8 cellular contexts compared by ENCODE assay signal in the genomic region with DNA sequence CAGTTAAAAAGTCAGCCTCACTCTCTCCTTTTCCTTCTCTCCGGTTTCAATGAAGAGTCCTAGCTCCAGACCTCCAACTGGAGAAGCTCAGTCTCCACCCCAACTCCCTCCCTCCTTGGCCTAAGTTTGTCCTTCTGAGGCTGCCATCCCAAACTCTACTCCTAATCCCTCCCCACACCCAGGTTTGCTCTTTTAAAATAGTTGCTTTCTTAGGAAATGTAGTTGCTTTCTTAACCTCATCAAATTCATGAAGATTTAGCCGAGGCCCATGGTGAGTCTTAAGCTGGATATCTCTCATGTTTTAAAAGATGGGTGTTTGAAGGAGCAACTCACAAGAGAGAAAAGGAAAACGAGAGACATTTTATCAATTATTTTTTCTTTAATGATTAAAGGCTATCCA. TPM values are rescaled to one million over a fixed set of nuclear protein-coding genes. Genes with fewer than 3 reads are reported as not detected.
A peak's percentile ranks its signal among the peaks of the same experiment; 100 is the strongest.
DNase-seq lines count a peak whose midpoint lies in the region; ATAC-seq lines count a peak whose summit lies in the region.

No MANE protein-coding gene starts in this region.

- H3K9me3 Mint-ChIP-seq in CD4-positive, CD25-positive, alpha-beta regulatory T cell: peaks cover 0 to 1% (median 0%) of the 10 kb centered on the region in 7 donors
- H3K9me3 Mint-ChIP-seq in activated naive CD4-positive, alpha-beta T cell treated with anti-CD3 and anti-CD28 coated beads, Interleukin-2, amount 10 ng/mL, durations not matched to agents 7 days and 5 days: no peaks in the 10 kb centered on the region
- no peaks in the 10 kb centered on the region for H3K9me3 Mint-ChIP-seq in stimulated activated effector memory CD8-positive, alpha-beta T cell treated with anti-CD3 and anti-CD28 coated beads, Interleukin-12 subunit alpha, Interleukin-12 subunit beta, amount 100 ng/mL, for 72 hours

- peak overlapping the region; percentile 95 to 100 (median 100) for H3K4me3 Mint-ChIP-seq in CD4-positive, CD25-positive, alpha-beta regulatory T cell
- H3K4me3 Mint-ChIP-seq in activated naive CD4-positive, alpha-beta T cell treated with anti-CD3 and anti-CD28 coated beads, Interleukin-2, amount 10 ng/mL, durations not matched to agents 7 days and 5 days: peak overlapping the region; percentile 98
- H3K4me3 Mint-ChIP-seq in stimulated activated effector memory CD8-positive, alpha-beta T cell treated with anti-CD3 and anti-CD28 coated beads, Interleukin-12 subunit alpha, Interleukin-12 subunit beta, amount 100 ng/mL, for 72 hours: peak overlapping the region; percentile 94

- no peaks in the 10 kb centered on the region for H3K27me3 Mint-ChIP-seq in CD4-positive, CD25-positive, alpha-beta regulatory T cell
- H3K27me3 Mint-ChIP-seq in activated naive CD4-positive, alpha-beta T cell treated with anti-CD3 and anti-CD28 coated beads, Interleukin-2, amount 10 ng/mL, durations not matched to agents 7 days and 5 days: no peaks in the 10 kb centered on the region

- intact Hi-C loops in right cardiac atrium (cut with DNase I): no loop called here

- no peak for ATAC-seq in CD4-positive, CD25-positive, alpha-beta regulatory T cell (ENCODE audit: low read depth in 2 of 2)
- peak; percentile 83 to 85 for ATAC-seq in right cardiac atrium
- no peak for ATAC-seq in stimulated activated effector memory CD8-positive, alpha-beta T cell treated with anti-CD3 and anti-CD28 coated beads, Interleukin-12 subunit alpha, Interleukin-12 subunit beta, amount 100 ng/mL, for 72 hours

- no peaks in the 10 kb centered on the region for H3K9me3 ChIP-seq in CD4-positive, CD25-positive, alpha-beta regulatory T cell (ENCODE audit: control insufficient read depth in 2 of 2, low read length in 2 of 2)
- H3K9me3 ChIP-seq in HUES6 (ENCODE audit: control insufficient read depth, insufficient read depth, low read depth, low read length) (no peaks in the 10 kb centered on the region), right cardiac atrium (ENCODE audit: control insufficient read depth, low read length) (no peaks in the 10 kb centered on the region)

- peak in 1 of 3 donors; percentile 24 for DNase-seq in CD4-positive, CD25-positive, alpha-beta regulatory T cell
- peak; percentile 36 for DNase-seq in activated naive CD4-positive, alpha-beta T cell treated with anti-CD3 and anti-CD28 coated beads, Interleukin-2, amount 10 ng/mL, durations not matched to agents 7 days and 5 days
- DNase-seq in right cardiac atrium (peak; percentile 31 to 52 (median 48)), HT-29 (ENCODE audit: low spot score) (no peak), NCI-H226 (no peak)
- no peak for DNase-seq in stimulated activated effector memory CD8-positive, alpha-beta T cell treated with anti-CD3 and anti-CD28 coated beads, Interleukin-12 subunit alpha, Interleukin-12 subunit beta, amount 100 ng/mL, for 72 hours (ENCODE audit: low spot score in 2 of 2)
- no peak for DNase-seq in activated CD4-positive, CD25-positive, alpha-beta regulatory T cell (lab: John Stamatoyannopoulos, UW)

- peak overlapping the region; percentile 100 for H3K27ac Mint-ChIP-seq in CD4-positive, CD25-positive, alpha-beta regulatory T cell
- peak overlapping the region; percentile 97 for H3K27ac Mint-ChIP-seq in activated naive CD4-positive, alpha-beta T cell treated with anti-CD3 and anti-CD28 coated beads, Interleukin-2, amount 10 ng/mL, durations not matched to agents 7 days and 5 days
- H3K27ac Mint-ChIP-seq in stimulated activated effector memory CD8-positive, alpha-beta T cell treated with anti-CD3 and anti-CD28 coated beads, Interleukin-12 subunit alpha, Interleukin-12 subunit beta, amount 100 ng/mL, for 72 hours: peak overlapping the region; percentile 99

- peak overlapping the region; percentile 83 for H3K27ac ChIP-seq in CD4-positive, CD25-positive, alpha-beta regulatory T cell (ENCODE audit: insufficient read depth, low read length, poor library complexity, severe bottlenecking)
- H3K27ac ChIP-seq in HUES6 (ENCODE audit: low read depth, low read length) (no peak overlapping the region; the same call in 1 of the 2 replicates), right cardiac atrium (ENCODE audit: low read length) (no peak overlapping the region)

- 64% methylated on average over 3 of the region's 3 CpGs for WGBS in right cardiac atrium

- peaks cover 12% of the 10 kb centered on the region for H3K36me3 Mint-ChIP-seq in CD4-positive, CD25-positive, alpha-beta regulatory T cell
- H3K36me3 Mint-ChIP-seq in activated naive CD4-positive, alpha-beta T cell treated with anti-CD3 and anti-CD28 coated beads, Interleukin-2, amount 10 ng/mL, durations not matched to agents 7 days and 5 days: peaks cover 11% of the 10 kb centered on the region
- H3K36me3 Mint-ChIP-seq in stimulated activated effector memory CD8-positive, alpha-beta T cell treated with anti-CD3 and anti-CD28 coated beads, Interleukin-12 subunit alpha, Interleukin-12 subunit beta, amount 100 ng/mL, for 72 hours: peaks cover 20% of the 10 kb centered on the region

- H3K27me3 ChIP-seq in CD4-positive, CD25-positive, alpha-beta regulatory T cell (ENCODE audit: control insufficient read depth, insufficient read depth, low read length): no peaks in the 10 kb centered on the region
- H3K27me3 ChIP-seq in HUES6 (ENCODE audit: control insufficient read depth, insufficient read depth, low read length) (no peaks in the 10 kb centered on the region), right cardiac atrium (ENCODE audit: control insufficient read depth, insufficient read depth) (no peaks in the 10 kb centered on the region)

- H3K9ac ChIP-seq in HUES6 (ENCODE audit: low read length): peak overlapping the region; percentile 42

- CTCF ChIA-PET in activated naive CD4-positive, alpha-beta T cell treated with anti-CD3 and anti-CD28 coated beads, Interleukin-2, amount 10 ng/mL, durations not matched to agents 7 days and 5 days (lab: Charles Lee): no interaction called here

- H3K4me1 Mint-ChIP-seq in CD4-positive, CD25-positive, alpha-beta regulatory T cell: peaks cover 31 to 73% (median 52%) of the 10 kb centered on the region in 4 donors
- peaks cover 38% of the 10 kb centered on the region for H3K4me1 Mint-ChIP-seq in activated naive CD4-positive, alpha-beta T cell treated with anti-CD3 and anti-CD28 coated beads, Interleukin-2, amount 10 ng/mL, durations not matched to agents 7 days and 5 days
- peaks cover 46% of the 10 kb centered on the region for H3K4me1 Mint-ChIP-seq in stimulated activated effector memory CD8-positive, alpha-beta T cell treated with anti-CD3 and anti-CD28 coated beads, Interleukin-12 subunit alpha, Interleukin-12 subunit beta, amount 100 ng/mL, for 72 hours

- H3K4me3 ChIP-seq in CD4-positive, CD25-positive, alpha-beta regulatory T cell (ENCODE audit: low read depth, low read length): peak overlapping the region; percentile 91
- H3K4me3 ChIP-seq in HUES6 (ENCODE audit: low read depth, low read length): peak overlapping the region; percentile 93
- peak overlapping the region; percentile 99 for H3K4me3 ChIP-seq in right cardiac atrium (ENCODE audit: low read length)

- peaks cover 29% of the 10 kb centered on the region for H3K4me1 ChIP-seq in CD4-positive, CD25-positive, alpha-beta regulatory T cell (ENCODE audit: control insufficient read depth, insufficient read depth, low read length, poor library complexity, severe bottlenecking)
- H3K4me1 ChIP-seq in HUES6 (ENCODE audit: control insufficient read depth, insufficient read depth, low read length) (peaks cover 16% of the 10 kb centered on the region), right cardiac atrium (ENCODE audit: control insufficient read depth, insufficient read depth, low read length) (no peaks in the 10 kb centered on the region)

- H3K36me3 ChIP-seq in CD4-positive, CD25-positive, alpha-beta regulatory T cell (ENCODE audit: control insufficient read depth, insufficient read depth, low read length): peaks cover 4% of the 10 kb centered on the region
- H3K36me3 ChIP-seq in HUES6 (ENCODE audit: control insufficient read depth, insufficient read depth, low read length): peaks cover 2% of the 10 kb centered on the region; the same call in 1 of the 2 replicates

RNA-seq across cellular contexts. Expression of a gene that starts 0.9 kb away (rescaled TPM):
- 22.9 TPM for total RNA-seq in CD4-positive, CD25-positive, alpha-beta regulatory T cell
- polyA plus RNA-seq in CD4-positive, CD25-positive, alpha-beta regulatory T cell: 10 to 100 TPM; 24.1 to 31.4 (median 26.5) TPM
- total RNA-seq in right cardiac atrium: 10 to 100 TPM; 46.6 to 59.6 (median 53.2) TPM
- 20.1 TPM for polyA plus RNA-seq in right cardiac atrium
- 5.3 and 5.4 TPM in 2 replicates for total RNA-seq in HT-29 (2014; rRNA removed; shearing (Covaris generic))

Comparison
In these comparisons a context has a peak if more than half of its experiments do, and no peak if none do; other contexts are left out.
1. ATAC-seq: peak in right cardiac atrium (2 of 2); none in CD4-positive, CD25-positive, alpha-beta regulatory T cell (0 of 2) and stimulated activated effector memory CD8-positive, alpha-beta T cell treated with anti-CD3 and anti-CD28 coated beads, Interleukin-12 subunit alpha, Interleukin-12 subunit beta, amount 100 ng/mL, for 72 hours (single experiment).
2. DNase-seq: peak in activated naive CD4-positive, alpha-beta T cell treated with anti-CD3 and anti-CD28 coated beads, Interleukin-2, amount 10 ng/mL, durations not matched to agents 7 days and 5 days (single experiment) and right cardiac atrium (3 of 3); none in stimulated activated effector memory CD8-positive, alpha-beta T cell treated with anti-CD3 and anti-CD28 coated beads, Interleukin-12 subunit alpha, Interleukin-12 subunit beta, amount 100 ng/mL, for 72 hours (0 of 2), HT-29 (single experiment), NCI-H226 (single experiment) and activated CD4-positive, CD25-positive, alpha-beta regulatory T cell (0 of 4).
3. Peak in every context shown above with its lines, with median percentiles within 50 percentile points of each other: H3K4me3 ChIP-seq, H3K27ac Mint-ChIP-seq and H3K4me3 Mint-ChIP-seq.